ENCODE assay signal across 8 cellular contexts in the genomic region with DNA sequence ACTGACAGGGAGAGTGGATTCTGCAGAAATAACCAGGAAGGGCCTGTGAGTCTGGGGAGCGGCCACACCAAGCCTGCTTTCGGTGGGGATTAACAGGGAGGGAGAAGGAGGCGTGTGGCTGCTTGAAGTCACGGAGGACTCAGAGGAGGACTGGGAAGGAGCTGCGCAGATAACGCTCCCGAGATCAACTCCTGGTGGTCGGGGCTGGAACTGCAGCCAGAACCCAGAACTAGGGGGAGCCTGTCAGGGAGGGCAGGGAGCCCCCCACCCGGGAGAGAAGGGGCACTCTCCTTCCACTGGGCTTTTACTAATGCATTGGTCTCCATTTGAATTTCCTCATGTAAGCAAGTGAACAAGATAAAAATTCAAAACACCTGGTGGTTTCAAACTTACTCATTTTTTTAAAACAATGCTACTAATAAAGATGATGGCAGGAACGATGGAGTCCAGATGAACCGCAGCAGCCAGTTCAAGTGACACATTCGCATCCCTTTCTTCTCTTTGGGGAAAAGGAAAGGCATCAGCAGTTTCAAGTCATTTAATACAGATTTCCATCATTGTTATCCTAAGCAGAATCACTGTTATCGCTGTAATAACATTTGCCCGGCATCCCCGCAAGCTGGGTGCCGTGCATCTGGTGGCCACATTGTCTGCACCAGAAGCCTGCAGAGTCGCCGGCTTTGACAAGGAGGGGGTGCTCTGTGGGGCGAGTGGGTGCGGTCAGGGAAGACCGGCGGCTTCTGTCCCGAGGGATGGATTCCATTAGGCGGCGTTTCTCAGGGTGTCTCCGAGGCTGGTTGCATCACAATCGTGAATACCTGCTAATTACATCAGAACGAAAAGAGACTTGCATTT.
DNase-seq lines count a peak whose midpoint lies in the region; ATAC-seq and TF ChIP-seq lines count a peak whose summit lies in the region.

No MANE protein-coding gene starts in this region.

- TF ChIP-seq CTCF in AG10803 (conservative IDR thresholded peaks at IDR 0.05; ENCODE audit: low read length), result peak; percentile 83
- TF ChIP-seq CTCF in HFFc6 (IDR thresholded peaks at IDR 0.05), result peak; percentile 97
- peak; percentile 97 for TF ChIP-seq CTCF in WI38 (IDR thresholded peaks at IDR 0.05; ENCODE audit: low read depth, low read length)
- peak; percentile 28 for TF ChIP-seq CTCF in lung (IDR thresholded peaks at IDR 0.05; ENCODE audit: control extremely low read depth, extremely low read depth)

- H3K36me3 Mint-ChIP-seq in HFFc6 (ENCODE audit: low read depth), result no peaks in the 10 kb centered on the region

- H3K9me3 ChIP-seq in lung (ENCODE audit: control insufficient read depth in 2 of 2, insufficient read depth in 1 of 2, low read length in 1 of 2), result peaks cover 0 to 7% of the 10 kb centered on the region in 2 donors

- H3K27ac Mint-ChIP-seq in HFFc6, result peak overlapping the region; percentile 66

- peaks cover 55% of the 10 kb centered on the region for H3K4me1 Mint-ChIP-seq in HFFc6 (ENCODE audit: low read depth)

- H3K27me3 Mint-ChIP-seq in HFFc6 (ENCODE audit: insufficient read depth), result peaks cover 19% of the 10 kb centered on the region

- 30 to 37% methylated on average over 28 of the region's 28 CpGs for WGBS in lung, 2 donors

- H3K4me1 ChIP-seq in lung (ENCODE audit: control insufficient read depth in 2 of 2, insufficient read depth in 2 of 2, low read length in 2 of 2), result no peaks in the 10 kb centered on the region

- no peaks in the 10 kb centered on the region for H3K36me3 ChIP-seq in lung (ENCODE audit: control insufficient read depth in 2 of 2, insufficient read depth in 2 of 2, low read length in 2 of 2)

- no peaks in the 10 kb centered on the region for H3K9me3 Mint-ChIP-seq in HFFc6

- H3K4me3 Mint-ChIP-seq in HFFc6, result peak overlapping the region; percentile 87

- no peak for ATAC-seq in lung (ENCODE audit: insufficient read depth, low FRiP score)
- ATAC-seq in HG03457 (IDR thresholded peaks at IDR 0.05; ENCODE audit: unreplicated experiment), result no peak
- no peak for ATAC-seq in GM18519 (IDR thresholded peaks at IDR 0.05; ENCODE audit: low FRiP score, unreplicated experiment)

- DNase-seq in AG10803 (ENCODE audit: low read depth), result peak; percentile 89
- peak; percentile 61 for DNase-seq in HFFc6
- DNase-seq in dedifferentiated amniotic fluid mesenchymal stem cell (ENCODE audit: extremely low spot score), result peak; percentile 53
- DNase-seq in lung (ENCODE audit: low spot score), result peak; percentile 35
- peak; percentile 27 to 43 for DNase-seq in stimulated activated CD8-positive, alpha-beta memory T cell treated with anti-CD3 and anti-CD28 coated beads, Interleukin-2, amount 100 ng/mL, for 48 hours (ENCODE audit: low read depth in 2 of 2)

- no peak overlapping the region for H3K27ac ChIP-seq in lung (ENCODE audit: low read depth in 1 of 2, low read length in 1 of 2)

- peaks cover 6% of the 10 kb centered on the region for H3K27me3 ChIP-seq in lung (ENCODE audit: control insufficient read depth, insufficient read depth)

- H3K4me3 ChIP-seq in AG10803 (ENCODE audit: low read length) (peak overlapping the region; percentile 41), WI38 (ENCODE audit: low read depth, low read length) (no peak overlapping the region), lung (no peak overlapping the region)

Comparison
In these comparisons a context has a peak if more than half of its experiments do, and no peak if none do; other contexts are left out.
1. DNase-seq: peak in every context shown above with its lines; median percentile 89 in AG10803; 61 in HFFc6; 53 in dedifferentiated amniotic fluid mesenchymal stem cell; 35 in lung; 35 in stimulated activated CD8-positive, alpha-beta memory T cell treated with anti-CD3 and anti-CD28 coated beads, Interleukin-2, amount 100 ng/mL, for 48 hours.
2. CTCF ChIP-seq: peak in every context shown above with its lines; median percentile 97 in HFFc6; 97 in WI38; 83 in AG10803; 28 in lung.